Comparison of ENCODE assay signal across 8 cellular contexts in the genomic region with DNA sequence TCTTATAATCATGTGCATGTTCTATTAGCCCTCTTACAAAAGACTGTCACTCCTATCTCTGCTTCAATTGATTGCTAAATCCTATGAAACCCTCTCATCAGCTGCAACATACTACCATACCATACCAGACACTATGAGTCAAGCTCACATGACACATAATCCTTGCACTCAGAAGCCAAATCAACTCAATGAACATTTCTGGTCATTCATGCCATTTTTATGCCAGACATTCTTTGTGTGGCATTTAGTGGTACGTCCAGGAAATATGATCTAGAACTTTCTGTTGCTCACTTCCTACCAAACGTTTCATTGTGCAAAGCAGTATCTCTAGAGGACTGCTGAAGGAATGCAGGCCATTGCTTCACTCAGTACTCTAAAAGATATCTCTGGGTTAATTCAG.
DNase-seq lines count a peak whose midpoint lies in the region; ATAC-seq and TF ChIP-seq lines count a peak whose summit lies in the region.

No MANE protein-coding gene starts in this region.

- H2AFZ ChIP-seq in hepatocyte: no peak overlapping the region

- TF ChIP-seq CTCF in hepatocyte (IDR thresholded peaks at IDR 0.05; ENCODE audit: poor library complexity): no peak

- no peak for DNase-seq in stimulated activated naive CD8-positive, alpha-beta T cell treated with anti-CD3 and anti-CD28 coated beads, Interleukin-15, amount 100 ng/mL, for 72 hours
- DNase-seq in stimulated activated naive CD8-positive, alpha-beta T cell treated with anti-CD3 and anti-CD28 coated beads, Interleukin-15, Interleukin-2, amounts not matched to agents 100 U/mL and 50 U/mL, for 24 hours: no peak
- DNase-seq in hepatocyte (ENCODE audit: low spot score): peak; percentile 64
- DNase-seq in DMS114 treated with DMSO at 0.1 percent for 48 hours (lab: John Stamatoyannopoulos, UW; ENCODE audit: unreplicated experiment): no peak
- no peak for DNase-seq in NCI-H1694 treated with DMSO at 0.1 percent for 48 hours (lab: John Stamatoyannopoulos, UW)
- no peak for DNase-seq in NCI-H2227 (lab: John Stamatoyannopoulos, UW; ENCODE audit: unreplicated experiment)

- no peaks in the 10 kb centered on the region for H3K27me3 ChIP-seq in hepatocyte

- H3K27ac Mint-ChIP-seq in stimulated activated naive CD8-positive, alpha-beta T cell treated with anti-CD3 and anti-CD28 coated beads, Interleukin-15, amount 100 ng/mL, for 72 hours: no peak overlapping the region
- H3K27ac Mint-ChIP-seq in activated T-helper 17 cell treated with anti-CD3 and anti-CD28 coated beads, Interleukin-2, amount 50 U/mL, for 72 hours: no peak overlapping the region

- H3K27me3 Mint-ChIP-seq in stimulated activated naive CD8-positive, alpha-beta T cell treated with anti-CD3 and anti-CD28 coated beads, Interleukin-15, amount 100 ng/mL, for 72 hours: no peaks in the 10 kb centered on the region
- no peaks in the 10 kb centered on the region for H3K27me3 Mint-ChIP-seq in activated T-helper 17 cell treated with anti-CD3 and anti-CD28 coated beads, Interleukin-2, amount 50 U/mL, for 72 hours

- H3K4me3 ChIP-seq in hepatocyte: no peak overlapping the region

- no peaks in the 10 kb centered on the region for H3K9me3 Mint-ChIP-seq in stimulated activated naive CD8-positive, alpha-beta T cell treated with anti-CD3 and anti-CD28 coated beads, Interleukin-15, amount 100 ng/mL, for 72 hours
- no peaks in the 10 kb centered on the region for H3K9me3 Mint-ChIP-seq in activated T-helper 17 cell treated with anti-CD3 and anti-CD28 coated beads, Interleukin-2, amount 50 U/mL, for 72 hours

- H3K27ac ChIP-seq in hepatocyte: peak overlapping the region; percentile 72

- peaks cover 42% of the 10 kb centered on the region for H3K36me3 Mint-ChIP-seq in activated T-helper 17 cell treated with anti-CD3 and anti-CD28 coated beads, Interleukin-2, amount 50 U/mL, for 72 hours (ENCODE audit: low read depth)

- ATAC-seq in stimulated activated naive CD8-positive, alpha-beta T cell treated with anti-CD3 and anti-CD28 coated beads, Interleukin-15, amount 100 ng/mL, for 72 hours: peak; percentile 74
- no peak for ATAC-seq in stimulated activated naive CD8-positive, alpha-beta T cell treated with anti-CD3 and anti-CD28 coated beads, Interleukin-15, Interleukin-2, amounts not matched to agents 100 U/mL and 50 U/mL, for 24 hours
- peak; percentile 92 for ATAC-seq in activated T-helper 17 cell treated with anti-CD3 and anti-CD28 coated beads, Interleukin-2, amount 50 U/mL, for 72 hours (replicated peaks)
- ATAC-seq in HG03175 (IDR thresholded peaks at IDR 0.05; ENCODE audit: unreplicated experiment): no peak

- no peaks in the 10 kb centered on the region for H3K36me3 ChIP-seq in hepatocyte (replicated peaks; ENCODE audit: insufficient read depth, low read depth)

- H3K9me2 ChIP-seq in hepatocyte (replicated peaks; ENCODE audit: insufficient read depth): no peaks in the 10 kb centered on the region

- H4K20me1 ChIP-seq in hepatocyte (ENCODE audit: insufficient read depth, poor library complexity, severe bottlenecking): no peaks in the 10 kb centered on the region

- H3K4me3 Mint-ChIP-seq in stimulated activated naive CD8-positive, alpha-beta T cell treated with anti-CD3 and anti-CD28 coated beads, Interleukin-15, amount 100 ng/mL, for 72 hours: no peak overlapping the region
- no peak overlapping the region for H3K4me3 Mint-ChIP-seq in activated T-helper 17 cell treated with anti-CD3 and anti-CD28 coated beads, Interleukin-2, amount 50 U/mL, for 72 hours

- H3K79me2 ChIP-seq in hepatocyte: peaks cover 27% of the 10 kb centered on the region

- WGBS in hepatocyte (ENCODE audit: low lambda C conversion rate, missing lambda C conversion rate): 59% methylated on average over 2 of the region's 2 CpGs

- no peaks in the 10 kb centered on the region for H3K9me3 ChIP-seq in hepatocyte (ENCODE audit: low read depth)

- H3K4me1 Mint-ChIP-seq in stimulated activated naive CD8-positive, alpha-beta T cell treated with anti-CD3 and anti-CD28 coated beads, Interleukin-15, amount 100 ng/mL, for 72 hours: peaks cover 19% of the 10 kb centered on the region
- H3K4me1 Mint-ChIP-seq in activated T-helper 17 cell treated with anti-CD3 and anti-CD28 coated beads, Interleukin-2, amount 50 U/mL, for 72 hours: peaks cover 21% of the 10 kb centered on the region

- no peak overlapping the region for H3K4me2 ChIP-seq in hepatocyte

- H3K4me1 ChIP-seq in hepatocyte (ENCODE audit: insufficient read depth): peaks cover 16% of the 10 kb centered on the region

Comparison
In these comparisons a context has a peak if more than half of its experiments do, and no peak if none do; other contexts are left out.
1. ATAC-seq: peak in stimulated activated naive CD8-positive, alpha-beta T cell treated with anti-CD3 and anti-CD28 coated beads, Interleukin-15, amount 100 ng/mL, for 72 hours (single experiment) and activated T-helper 17 cell treated with anti-CD3 and anti-CD28 coated beads, Interleukin-2, amount 50 U/mL, for 72 hours (single experiment); none in stimulated activated naive CD8-positive, alpha-beta T cell treated with anti-CD3 and anti-CD28 coated beads, Interleukin-15, Interleukin-2, amounts not matched to agents 100 U/mL and 50 U/mL, for 24 hours (single experiment) and HG03175 (single experiment).